In the genomic region with DNA sequence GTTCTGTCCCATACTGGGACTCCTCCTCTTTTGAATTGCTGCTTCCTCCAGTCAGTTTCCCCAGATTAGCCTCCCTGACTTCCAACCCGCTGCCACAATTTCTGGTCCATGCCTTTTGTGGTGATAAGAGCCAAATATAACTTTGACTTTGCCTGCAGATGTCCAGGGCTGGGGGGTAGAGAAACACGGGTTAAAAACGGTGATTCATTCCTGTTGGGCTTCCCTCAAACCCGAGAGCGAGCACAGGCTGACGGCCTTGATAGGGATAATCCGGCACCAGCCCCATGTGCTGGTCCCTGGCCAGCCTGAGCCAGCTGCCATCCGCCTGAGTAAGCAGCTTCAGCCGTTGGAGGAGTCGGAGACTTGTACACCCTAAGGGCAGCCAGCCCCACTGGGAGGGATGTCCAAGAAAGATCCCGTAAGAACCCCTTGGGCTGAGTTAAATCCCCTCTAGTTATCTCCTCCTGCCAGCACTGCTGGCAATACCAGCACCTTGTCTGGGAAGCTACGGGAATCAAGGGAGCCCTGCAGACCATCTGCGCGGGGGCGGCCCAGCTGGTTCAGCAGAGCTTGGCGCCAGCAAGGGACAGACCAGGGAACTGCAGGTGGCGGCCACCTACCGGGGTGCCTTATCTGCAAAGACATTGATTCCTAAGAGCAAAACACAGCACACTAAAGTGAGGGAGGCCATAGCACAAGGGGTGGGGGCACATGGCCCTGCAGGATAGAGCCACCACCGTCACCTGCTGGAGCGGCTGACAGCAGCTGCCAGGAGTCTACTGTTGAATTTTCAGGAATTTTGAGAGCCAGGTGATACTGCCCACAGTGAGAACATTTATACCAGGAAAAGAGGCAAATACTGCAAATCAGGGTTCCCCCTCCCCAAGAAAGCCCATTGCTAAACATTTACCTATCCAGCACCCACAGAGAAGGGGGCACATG, we compare ENCODE assay signal across 8 cellular contexts. TPM values are rescaled to one million over a fixed set of nuclear protein-coding genes. Genes with fewer than 3 reads are reported as not detected.
DNase-seq lines count a peak whose midpoint lies in the region; ATAC-seq and TF ChIP-seq lines count a peak whose summit lies in the region.

No MANE protein-coding gene starts in this region.

- no TSS peak for BruUV-seq in mammary epithelial cell (replicated peaks; lab: Mats Ljungman, UMichigan)

- H3K79me2 ChIP-seq in mammary epithelial cell (ENCODE audit: insufficient read depth, low read length): no peaks in the 10 kb centered on the region

- no peak overlapping the region for H3K9ac ChIP-seq in mammary epithelial cell (ENCODE audit: insufficient read depth, low read length)

- no peaks in the 10 kb centered on the region for H3K9me3 ChIP-seq in mammary epithelial cell (replicated peaks; ENCODE audit: insufficient read depth, low read length)

- intact Hi-C loops in mammary epithelial cell (cut with micrococcal nuclease): loop anchor here (1.0 kb wide), 1 partner anchor 29 kb away; no protein-coding TSS in a partner anchor

- H3K4me2 ChIP-seq in mammary epithelial cell (ENCODE audit: insufficient read depth, low read depth, low read length): peak overlapping the region; percentile 62

- no peaks in the 10 kb centered on the region for H3K9me3 Mint-ChIP-seq in stimulated activated memory B cell treated with anti-CD40 and anti-IgM and Interleukin-4, amounts not matched to agents 10 μg/mL and 1 μg/mL and 100 μg/mL, for 72 hours
- no peaks in the 10 kb centered on the region for H3K9me3 Mint-ChIP-seq in effector memory CD8-positive, alpha-beta T cell

- H3K27ac ChIP-seq in mammary epithelial cell (ENCODE audit: insufficient read depth, low read depth, low read length): peak overlapping the region; percentile 80

- peaks cover 54% of the 10 kb centered on the region for H3K4me1 Mint-ChIP-seq in stimulated activated memory B cell treated with anti-CD40 and anti-IgM and Interleukin-4, amounts not matched to agents 10 μg/mL and 1 μg/mL and 100 μg/mL, for 72 hours
- peaks cover 6 to 19% of the 10 kb centered on the region in 2 donors for H3K4me1 Mint-ChIP-seq in effector memory CD8-positive, alpha-beta T cell (ENCODE audit: low read depth in 2 of 2)

- TF ChIP-seq CTCF in GM20000 (IDR thresholded peaks at IDR 0.05; ENCODE audit: extremely low read depth, missing control alignments) (peak; percentile 56), mammary epithelial cell (conservative IDR thresholded peaks at IDR 0.05 in 1 of 2, IDR thresholded peaks at IDR 0.05 in 1 of 2; ENCODE audit: extremely low read depth in 1 of 2, insufficient read depth in 1 of 2, low read depth in 1 of 2, low read length in 2 of 2) (peak; percentile 20 to 63)

- WGBS in mammary epithelial cell (ENCODE audit: low coverage, missing lambda C conversion rate): 2% methylated on average over 18 of the region's 20 CpGs

- no peaks in the 10 kb centered on the region for H4K20me1 ChIP-seq in mammary epithelial cell (ENCODE audit: insufficient read depth, low read length)

- peak overlapping the region; percentile 42 for H3K27ac Mint-ChIP-seq in stimulated activated memory B cell treated with anti-CD40 and anti-IgM and Interleukin-4, amounts not matched to agents 10 μg/mL and 1 μg/mL and 100 μg/mL, for 72 hours
- H3K27ac Mint-ChIP-seq in effector memory CD8-positive, alpha-beta T cell: no peak overlapping the region

- dilution Hi-C loops in mammary epithelial cell (cut with HindIII; ENCODE audit: low sequenced_read_pairs): no loop called here

- H3K4me1 ChIP-seq in mammary epithelial cell (ENCODE audit: insufficient read depth, low read length): peaks cover 60% of the 10 kb centered on the region

- H3K27me3 Mint-ChIP-seq in stimulated activated memory B cell treated with anti-CD40 and anti-IgM and Interleukin-4, amounts not matched to agents 10 μg/mL and 1 μg/mL and 100 μg/mL, for 72 hours: peaks cover 26% of the 10 kb centered on the region
- H3K27me3 Mint-ChIP-seq in effector memory CD8-positive, alpha-beta T cell: peaks cover 12 to 35% of the 10 kb centered on the region in 2 donors

- no peaks in the 10 kb centered on the region for H3K27me3 ChIP-seq in mammary epithelial cell (ENCODE audit: insufficient read depth, low read length)

- CTCF ChIA-PET in mammary epithelial cell (lab: Charles Lee; ENCODE audit: low non-redundant PET): interaction anchor here (0.5 to 0.7 kb wide), 3 partner anchors 25 to 114 kb away, joined by 3 to 5 read pairs (median 3); a partner anchor contains a TSS

- H3K4me3 Mint-ChIP-seq in stimulated activated memory B cell treated with anti-CD40 and anti-IgM and Interleukin-4, amounts not matched to agents 10 μg/mL and 1 μg/mL and 100 μg/mL, for 72 hours: no peak overlapping the region
- H3K4me3 Mint-ChIP-seq in effector memory CD8-positive, alpha-beta T cell: no peak overlapping the region

- no peaks in the 10 kb centered on the region for H3K36me3 ChIP-seq in mammary epithelial cell (ENCODE audit: insufficient read depth, low read length)

- no peak for ATAC-seq in stimulated activated memory B cell treated with anti-CD40 and anti-IgM and Interleukin-4, amounts not matched to agents 10 μg/mL and 1 μg/mL and 100 μg/mL, for 72 hours
- ATAC-seq in effector memory CD8-positive, alpha-beta T cell (replicated peaks): no peak

- H2AFZ ChIP-seq in mammary epithelial cell (ENCODE audit: low read depth, low read length): peak overlapping the region; percentile 65

- H3K36me3 Mint-ChIP-seq in stimulated activated memory B cell treated with anti-CD40 and anti-IgM and Interleukin-4, amounts not matched to agents 10 μg/mL and 1 μg/mL and 100 μg/mL, for 72 hours: no peaks in the 10 kb centered on the region
- no peaks in the 10 kb centered on the region for H3K36me3 Mint-ChIP-seq in effector memory CD8-positive, alpha-beta T cell (ENCODE audit: insufficient read depth)

- DNase-seq in AG08396 (ENCODE audit: low spot score) (peak; percentile 94), GM20000 (ENCODE audit: low spot score) (peak; percentile 25), NCI-H82 (lab: John Stamatoyannopoulos, UW) (peak; percentile 99), mammary epithelial cell (peak; percentile 96), kidney glomerular epithelial cell (lab: John Stamatoyannopoulos, UW) (peak; percentile 79)
- no peak for DNase-seq in effector CD4-positive, alpha-beta T cell
- DNase-seq in effector memory CD8-positive, alpha-beta T cell: no peak

- no peak overlapping the region for H3K4me3 ChIP-seq in mammary epithelial cell (replicated peaks in 1 of 3; ENCODE audit: insufficient read depth in 1 of 3, low read depth in 2 of 3, low read length in 3 of 3)

- in situ Hi-C loops in mammary epithelial cell (cut with MboI; ENCODE audit: low sequenced_read_pairs in 2 of 2): no loop called here

RNA-seq across cellular contexts. Expression of gene CSPG4, which starts 18.1 kb away (rescaled TPM):
- 10 to 100 TPM in 1 of 2 donors, 1 to 10 TPM in 1; 3.6 to 28.5 TPM for total RNA-seq in mammary epithelial cell
- 5.9 TPM for polyA plus RNA-seq in mammary epithelial cell
- polyA minus RNA-seq in mammary epithelial cell: 15.3 TPM

RNA-seq across cellular contexts. Expression of gene SNX33, which starts 46.8 kb away (rescaled TPM):
- 10 to 100 TPM; 28.2 to 41.4 TPM for total RNA-seq in mammary epithelial cell
- polyA plus RNA-seq in mammary epithelial cell: 24.0 TPM
- polyA minus RNA-seq in mammary epithelial cell: 50.4 TPM

RNA-seq across cellular contexts. Expression of gene IMP3, which starts 54.5 kb away (rescaled TPM):
- total RNA-seq in mammary epithelial cell: 10 to 100 TPM; 46.5 to 62.8 TPM
- 113 TPM for polyA plus RNA-seq in mammary epithelial cell
- 22.7 TPM for polyA minus RNA-seq in mammary epithelial cell

Comparison
In these comparisons a context has a peak if more than half of its experiments do, and no peak if none do; other contexts are left out.
1. DNase-seq: peak in AG08396 (single experiment), GM20000 (single experiment), NCI-H82 (single experiment), mammary epithelial cell (single experiment) and kidney glomerular epithelial cell (single experiment); none in effector CD4-positive, alpha-beta T cell (single experiment) and effector memory CD8-positive, alpha-beta T cell (0 of 3).